In the genomic region with DNA sequence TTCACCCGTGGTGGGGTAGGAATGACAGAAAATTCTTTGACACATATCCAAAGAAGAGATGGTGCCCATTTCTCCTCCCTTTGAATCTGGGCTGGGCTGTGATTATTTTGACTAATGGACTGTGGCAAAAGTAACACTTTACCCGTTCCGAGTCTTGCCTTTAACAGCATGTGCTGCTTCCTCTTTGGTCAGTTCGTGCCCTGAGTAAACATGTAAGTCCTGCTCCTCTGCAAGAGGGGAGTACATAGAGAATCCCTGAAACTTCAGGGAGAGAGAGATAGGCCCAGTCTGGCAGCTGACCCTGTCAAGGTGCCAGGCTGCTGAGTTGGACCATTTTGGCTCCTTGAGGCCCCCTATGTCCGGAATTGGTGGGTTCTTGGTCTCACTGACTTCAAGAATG, we compare ENCODE assay signal across 30 cellular contexts.
"Had no signal": no experiment of that assay in that cellular context is flagged by ENCODE, and none has a peak within 500 bp of the region (broad histone marks: within the 10 kb centered on the region; RNA-seq: fewer than 3 reads in every experiment).

No MANE protein-coding gene starts in this region.

- DNase-seq: activated CD4-positive, alpha-beta memory T cell treated with anti-CD3 and anti-CD28 coated beads for 36 hours; activated CD4-positive, alpha-beta T cell treated with anti-CD3 and anti-CD28 coated beads for 36 hours; activated CD4-positive, alpha-beta T cell treated with anti-CD3 and anti-CD28 coated beads, Interleukin-2, amount 10 ng/mL, durations not matched to agents 24 days and 14 days; activated CD4-positive, CD25-positive, alpha-beta regulatory T cell; activated CD4-positive, CD25-positive, alpha-beta regulatory T cell treated with anti-CD3 and anti-CD28 coated beads, Interleukin-2, amount 50 U/mL, for 72 hours; activated CD8-positive, alpha-beta memory T cell treated with anti-CD3 and anti-CD28 coated beads, Interleukin-2, amount 10 ng/mL, durations not matched to agents 7 days and 5 days; activated CD8-positive, alpha-beta memory T cell treated with anti-CD3 and anti-CD28 coated beads, Interleukin-2, amount 50 U/mL, for 4 hours; activated CD8-positive, alpha-beta T cell treated with anti-CD3 and anti-CD28 coated beads, Interleukin-2, amount 10 ng/mL, durations not matched to agents 7 days and 5 days; activated effector memory CD4-positive, alpha-beta T cell treated with anti-CD3 and anti-CD28 coated beads, Interleukin-2, amount 50 U/mL, for 16 hours; activated naive CD4-positive, alpha-beta T cell treated with anti-CD3 and anti-CD28 coated beads for 36 hours; activated naive CD8-positive, alpha-beta T cell treated with anti-CD3 and anti-CD28 coated beads for 36 hours; activated naive CD8-positive, alpha-beta T cell treated with anti-CD3 and anti-CD28 coated beads, Interleukin-2, amount 50 U/mL, for 24 hours; activated T-cell treated with anti-CD3 and anti-CD28 coated beads, Interleukin-2, amount 50 U/mL, for 1 hour; activated T-cell treated with anti-CD3 and anti-CD28 coated beads, Interleukin-2, amount 50 U/mL, for 48 hours; adrenal gland; amygdala; aorta; body of pancreas; caudate nucleus; cortex of kidney; dermis blood vessel endothelial cell; effector CD8-positive, alpha-beta T cell; foreskin fibroblast; head of caudate nucleus; T-helper 1 cell; T-helper 17 cell; T1000 had no signal

- H3K27ac ChIP-seq: adrenal gland, body of pancreas had no signal

- H3K36me3 ChIP-seq: adrenal gland had no signal

- H3K4me3 ChIP-seq: adrenal gland, body of pancreas had no signal

- FAIRE-seq: colon, frontal cortex had no signal

- ATAC-seq: activated CD4-positive, alpha-beta T cell treated with anti-CD3 and anti-CD28 coated beads for 36 hours; activated CD8-positive, alpha-beta memory T cell treated with anti-CD3 and anti-CD28 coated beads, Interleukin-2, amount 10 ng/mL, durations not matched to agents 7 days and 5 days; activated CD8-positive, alpha-beta T cell treated with anti-CD3 and anti-CD28 coated beads, Interleukin-2, amount 10 ng/mL, durations not matched to agents 7 days and 5 days; activated naive CD8-positive, alpha-beta T cell treated with anti-CD3 and anti-CD28 coated beads, Interleukin-2, amount 50 U/mL, for 24 hours; body of pancreas; esophagus mucosa; T-helper 17 cell had no signal

- H3K9me3 ChIP-seq: adrenal gland, body of pancreas had no signal

- H3K27me3 ChIP-seq: adrenal gland, body of pancreas had no signal

- H3K4me1 ChIP-seq: adrenal gland, body of pancreas had no signal
